In the genomic region with DNA sequence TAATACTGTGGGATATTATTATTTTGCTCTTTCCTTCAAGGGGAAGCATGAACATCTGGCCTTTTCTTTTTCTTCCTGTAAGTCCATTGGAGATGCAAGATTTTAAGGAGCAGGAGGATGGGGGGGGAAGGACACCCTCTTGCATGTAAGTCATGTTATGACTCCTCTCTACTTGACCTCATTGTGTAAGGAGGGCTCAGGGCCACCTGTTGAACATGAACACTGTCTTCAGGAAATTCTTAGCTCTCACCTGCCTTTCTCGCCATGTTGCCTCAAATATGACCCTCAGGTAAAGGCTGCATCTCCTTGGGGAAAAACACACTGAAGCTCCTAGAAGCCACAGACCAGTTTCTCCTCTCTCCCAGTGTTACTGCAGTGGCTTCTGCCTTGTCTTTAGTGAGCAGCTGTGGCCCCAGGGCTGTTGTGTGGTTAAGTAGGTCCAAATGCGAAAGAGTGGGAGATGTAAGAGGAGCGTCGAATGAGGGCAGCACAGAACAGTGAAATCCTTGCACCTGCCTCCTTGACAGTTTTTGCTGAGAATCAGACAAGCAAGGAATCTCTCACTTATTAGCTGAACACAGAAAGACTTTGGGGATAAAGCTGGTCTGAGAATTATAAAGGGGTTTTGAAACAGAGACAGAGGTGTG, we compare ENCODE assay signal across 39 cellular contexts. TPM values are rescaled to one million over a fixed set of nuclear protein-coding genes. Genes with fewer than 3 reads are reported as not detected.
A peak's percentile ranks its signal among the peaks of the same experiment; 100 is the strongest.
DNase-seq lines count a peak whose midpoint lies in the region; ATAC-seq, FAIRE-seq and TF ChIP-seq lines count a peak whose summit lies in the region.
"Had no signal": no experiment of that assay in that cellular context is flagged by ENCODE, and none has a peak within 500 bp of the region (broad histone marks: within the 10 kb centered on the region; RNA-seq: fewer than 3 reads in every experiment).

No MANE protein-coding gene starts in this region.

- 2% methylated on average over 4 of the region's 4 CpGs for WGBS in GM12878 (ENCODE audit: insufficient coverage, insufficient replicate concordance, low lambda C conversion rate, missing lambda C conversion rate)
- 92% methylated on average over 4 of the region's 4 CpGs for WGBS in esophagus muscularis mucosa

- CTCF ChIA-PET in GM12878 (lab: Yijun Ruan, JAX) = interaction anchor here (1.0 to 10.8 kb wide), 4 partner anchors 93 to 274 kb away, joined by 3 to 208 read pairs (median 6); no protein-coding TSS in a partner anchor

- no peak for TF ChIP-seq EP300 in GM12878 (IDR thresholded peaks at IDR 0.05; ENCODE audit: borderline replicate concordance in 1 of 2, control insufficient read depth in 1 of 2, low read depth in 2 of 2, low read length in 2 of 2)
- no peak for TF ChIP-seq EP300 in esophagus muscularis mucosa (IDR thresholded peaks at IDR 0.05)

- H3K79me2 ChIP-seq in GM12878 (ENCODE audit: control insufficient read depth, insufficient read depth, low read length) = no peaks in the 10 kb centered on the region

- no peaks in the 10 kb centered on the region for H4K20me1 ChIP-seq in GM12878 (ENCODE audit: control insufficient read depth, insufficient read depth)

- POLR2A ChIA-PET in GM12878 (lab: Charles Lee) = no interaction called here

- SMC1A ChIA-PET in GM12878 (lab: Charles Lee; ENCODE audit: uncharacterized antibody, unreplicated experiment) = interaction anchor here (0.6 to 1.8 kb wide), 4 partner anchors 10 to 273 kb away, joined by 3 to 7 read pairs (median 3); no protein-coding TSS in a partner anchor

- DNase-seq in D721Med (ENCODE audit: insufficient read length, low spot score) (no peak), NB4 (ENCODE audit: low read depth) (peak; percentile 1), GM12878 (ENCODE audit: low read depth, low spot score) (no peak), CD1c-positive myeloid dendritic cell (ENCODE audit: extremely low spot score) (no peak), esophagus muscularis mucosa (ENCODE audit: extremely low spot score) (no peak)
- DNase-seq: activated CD4-positive, alpha-beta T cell treated with anti-CD3 and anti-CD28 coated beads, Interleukin-2, amount 50 U/mL, for 4 hours; activated CD4-positive, CD25-positive, alpha-beta regulatory T cell; activated naive CD4-positive, alpha-beta T cell; activated naive CD8-positive, alpha-beta T cell treated with anti-CD3 and anti-CD28 coated beads, Interleukin-2, amount 50 U/mL, for 24 hours; activated T-cell treated with anti-CD3 and anti-CD28 coated beads, Interleukin-2, amount 50 U/mL, for 72 hours; AML-193; CD8-positive, alpha-beta memory T cell; colonic mucosa; effector CD8-positive, alpha-beta T cell; GOT3; immature natural killer cell; left cardiac atrium; natural killer cell; NCI-H1105 treated with DMSO at 0.1 percent for 48 hours; NCI-H187 treated with DMSO at 0.1 percent for 48 hours; NCI-H524 treated with DMSO at 0.1 percent for 48 hours; nucleus accumbens; stimulated activated CD4-positive, alpha-beta T cell treated with anti-CD3 and anti-CD28 coated beads, Interleukin-12 subunit alpha, Interleukin-12 subunit beta, amount 100 ng/mL, for 4 hours; stimulated activated CD4-positive, alpha-beta T cell treated with anti-CD3 and anti-CD28 coated beads, Interleukin-2, amount 100 ng/mL, for 48 hours had no signal

- BruUV-seq in GM12878 (replicated peaks; lab: Mats Ljungman, UMichigan) = no TSS peak

- no peak overlapping the region for H2AFZ ChIP-seq in GM12878 (ENCODE audit: control insufficient read depth, low read depth, low read length)

- H3K9ac ChIP-seq in GM12878 (ENCODE audit: control insufficient read depth, insufficient read depth, low read length) = no peak overlapping the region

- H3K4me1 ChIP-seq in GM12878 (ENCODE audit: control insufficient read depth, insufficient read depth, low read length) (no peaks in the 10 kb centered on the region), esophagus muscularis mucosa (peaks cover 0 to 7% (median 5%) of the 10 kb centered on the region in 4 donors)
- H3K4me1 ChIP-seq: colonic mucosa, prostate gland, tibial nerve had no signal

- in situ Hi-C loops in GM12878 (cut with MboI) = no loop called here

- intact Hi-C loops in GM12878 (cut with micrococcal nuclease; ENCODE audit: unreplicated experiment) (loop anchor here (2.0 kb wide), 1 partner anchor 56 kb away; no protein-coding TSS in a partner anchor), esophagus muscularis mucosa (cut with DNase I) (loop anchor here (5.0 to 10.0 kb wide), 2 partner anchors 56 to 178 kb away; no protein-coding TSS in a partner anchor)

- H3K4me3 ChIP-seq in NB4 (ENCODE audit: low read depth, low read length) = no peak overlapping the region
- no peak overlapping the region for H3K4me3 ChIP-seq in GM12878
- no peak overlapping the region for H3K4me3 ChIP-seq in esophagus muscularis mucosa
- H3K4me3 ChIP-seq: cardiac muscle cell, colonic mucosa, lung, prostate gland, SK-N-MC, tibial nerve had no signal

- H3K27me3 ChIP-seq in GM12878 (replicated peaks in 1 of 2; ENCODE audit: control insufficient read depth in 2 of 2, insufficient read depth in 2 of 2, low read length in 1 of 2) (peaks cover 0 to 8% of the 10 kb centered on the region in 2 experiments; a peak in 1 of 4 replicates), esophagus muscularis mucosa (no peaks in the 10 kb centered on the region)
- H3K27me3 ChIP-seq: colonic mucosa, tibial nerve had no signal

- FAIRE-seq in D721Med (lab: Jason Lieb, UNC) = no peak
- FAIRE-seq in GM12878 (lab: Jason Lieb, UNC) = no peak
- FAIRE-seq: astrocyte had no signal

- H3K9me3 ChIP-seq in GM12878 (replicated peaks; ENCODE audit: control insufficient read depth, insufficient read depth, low read length) = no peaks in the 10 kb centered on the region
- H3K9me3 ChIP-seq in esophagus muscularis mucosa = no peaks in the 10 kb centered on the region
- H3K9me3 ChIP-seq: colonic mucosa, prostate gland, tibial nerve had no signal

- TF ChIP-seq CTCF in D721Med (IDR thresholded peaks at IDR 0.05; ENCODE audit: insufficient read depth, missing control alignments) (peak; percentile 2), NB4 (IDR thresholded peaks at IDR 0.05; ENCODE audit: low read depth, low read length) (no peak), GM12878 (IDR thresholded peaks at IDR 0.05 in 2 of 3, conservative IDR thresholded peaks at IDR 0.05 in 1 of 3; ENCODE audit: control insufficient read depth in 2 of 3, extremely low read depth in 1 of 3, insufficient read depth in 1 of 3, low read depth in 3 of 3, low read length in 3 of 3) (peak in 1 of 3 experiments; percentile 23; a peak in 1 of 6 replicates), esophagus muscularis mucosa (IDR thresholded peaks at IDR 0.05) (no peak)

- H3K4me2 ChIP-seq in GM12878 (ENCODE audit: control insufficient read depth, insufficient read depth) = no peak overlapping the region

- TF ChIP-seq POLR2A in NB4 (IDR thresholded peaks at IDR 0.05; ENCODE audit: extremely low read depth, insufficient read length) (no peak), GM12878 (IDR thresholded peaks at IDR 0.05; ENCODE audit: low read depth, low read length) (no peak), esophagus muscularis mucosa (IDR thresholded peaks at IDR 0.05; ENCODE audit: low read depth) (no peak)

- TF ChIP-seq RAD21 in GM12878 (IDR thresholded peaks at IDR 0.05; ENCODE audit: insufficient read depth, low read depth, low read length) = peak; percentile 27; the same call in 1 of the 2 replicates

- ATAC-seq in GM19351 (IDR thresholded peaks at IDR 0.05; ENCODE audit: unreplicated experiment) = peak; percentile 54
- no peak for ATAC-seq in GM12878
- ATAC-seq in GM18520 (IDR thresholded peaks at IDR 0.05; ENCODE audit: unreplicated experiment) = no peak
- ATAC-seq in HG02973 (IDR thresholded peaks at IDR 0.05; ENCODE audit: unreplicated experiment) = no peak
- ATAC-seq: activated naive CD8-positive, alpha-beta T cell treated with anti-CD3 and anti-CD28 coated beads, Interleukin-2, amount 50 U/mL, for 24 hours; activated T-cell treated with anti-CD3 and anti-CD28 coated beads, Interleukin-2, amount 50 U/mL, for 72 hours; left cardiac atrium; natural killer cell; sciatic nerve had no signal

- RAD21 ChIA-PET in GM12878 (lab: Charles Lee; ENCODE audit: unreplicated experiment) = interaction anchor here (5.5 kb wide), 1 partner anchor 182 kb away, joined by 67 read pairs; no protein-coding TSS in a partner anchor

- no peaks in the 10 kb centered on the region for H3K36me3 ChIP-seq in GM12878 (ENCODE audit: control insufficient read depth in 2 of 2, insufficient read depth in 2 of 2, low read length in 1 of 2)
- H3K36me3 ChIP-seq in esophagus muscularis mucosa = no peaks in the 10 kb centered on the region
- H3K36me3 ChIP-seq: cardiac muscle cell, colonic mucosa, prostate gland, tibial nerve had no signal

- H3K27ac ChIP-seq in GM12878 (ENCODE audit: control insufficient read depth, insufficient read depth) = no peak overlapping the region
- H3K27ac ChIP-seq in esophagus muscularis mucosa (replicated peaks in 1 of 4) = no peak overlapping the region
- H3K27ac ChIP-seq: cardiac muscle cell, colonic mucosa, epithelial cell of prostate, prostate gland, RWPE1, SK-N-MC, tibial nerve had no signal

RNA-seq across cellular contexts. Expression of a gene that starts 1.3 kb away (rescaled TPM):
- total RNA-seq in GM12878 (2013; cell fraction: nucleolus; rRNA removed) = 0.06 and 0.07 TPM in 2 replicates
- total RNA-seq in GM12878 (2014; rRNA removed) = 0.11 TPM in 1 of 2 replicates, not detected in the other
- 0.04 TPM in 1 of 2 replicates, not detected in the other for total RNA-seq in GM12878 (2014; rRNA removed; fragmentation: Illumina TruSeq; extraction: Trizol)
- 0.05 TPM in 1 of 2 replicates, not detected in the other for total RNA-seq in GM12878 (2021)
- polyA plus RNA-seq in GM12878 (2011; ENCODE audit: low read depth) = 0.05 TPM
- polyA plus RNA-seq in GM12878 (2011; rRNA removed) = 0.03 and 0.08 TPM in 2 replicates
- polyA plus RNA-seq in GM12878 (2011; cell fraction: cytosol; rRNA removed) = under 0.01 TPM in 1 of 2 replicates, not detected in the other
- 0.03 and 0.18 TPM in 2 replicates for polyA plus RNA-seq in GM12878 (2011; cell fraction: nucleus; rRNA removed)
- polyA plus RNA-seq in GM12878 (2012) = 0.03 and 0.18 TPM in 2 replicates
- polyA plus RNA-seq in GM12878 (2014; fragmentation: Illumina TruSeq; extraction: Trizol) = 0.03 TPM in 1 of 2 replicates, not detected in the other
- polyA plus RNA-seq in GM12878 (2014; fragmentation: Nextera tagmentation; extraction: Ambion mirVana) = not detected
- polyA plus RNA-seq in GM12878 (2014; rRNA removed) = 0.01 TPM in 2 replicates
- under 1 TPM in 1 of 2 experiments, not detected in 1; 0.44 TPM for polyA plus RNA-seq in GM12878 (2016; fragmentation: Nextera tagmentation; extraction: Ambion mirVana)
- polyA minus RNA-seq in GM12878 (2011; rRNA and poly(A)+ RNA removed) = not detected in 2 replicates
- not detected in 2 replicates for polyA minus RNA-seq in GM12878 (2011; cell fraction: cytosol; rRNA and poly(A)+ RNA removed)
- polyA minus RNA-seq in GM12878 (2011; cell fraction: nucleus; rRNA and poly(A)+ RNA removed) = not detected in 2 replicates
- under 1 TPM; 0.33 to 0.80 (median 0.56) TPM for total RNA-seq in esophagus muscularis mucosa
- polyA plus RNA-seq: cardiac muscle cell had no signal

RNA-seq across cellular contexts. Expression of a gene that starts 27.8 kb away (rescaled TPM):
- not detected in 2 replicates for total RNA-seq in GM12878 (2013; cell fraction: nucleolus; rRNA removed)
- total RNA-seq in GM12878 (2014; rRNA removed) (0.60 TPM in 1 of 2 replicates, not detected in the other), GM12878 (2014; rRNA removed; fragmentation: Illumina TruSeq; extraction: Trizol) (0.36 and 0.46 TPM in 2 replicates), GM12878 (2021) (0.77 TPM in 1 of 2 replicates, not detected in the other), esophagus muscularis mucosa (10 to 100 TPM; 23.3 to 46.5 (median 26.1) TPM)
- polyA plus RNA-seq in GM12878 (2011; ENCODE audit: low read depth) = 4.5 TPM
- polyA plus RNA-seq in GM12878 (2011; rRNA removed) (1.0 and 2.5 TPM in 2 replicates), GM12878 (2014; fragmentation: Illumina TruSeq; extraction: Trizol) (0.43 and 0.48 TPM in 2 replicates), GM12878 (2014; fragmentation: Nextera tagmentation; extraction: Ambion mirVana) (under 1 TPM; 0.32 to 0.64 TPM), GM12878 (2014; rRNA removed) (0.60 TPM in 1 of 2 replicates, not detected in the other), GM12878 (2016; fragmentation: Nextera tagmentation; extraction: Ambion mirVana) (under 1 TPM; 0.63 to 0.80 TPM)
- polyA plus RNA-seq in GM12878 (2011; cell fraction: cytosol; rRNA removed) = 0.64 and 0.76 TPM in 2 replicates
- 0.41 and 0.43 TPM in 2 replicates for polyA plus RNA-seq in GM12878 (2011; cell fraction: nucleus; rRNA removed)
- 3.8 and 4.6 TPM in 2 replicates for polyA plus RNA-seq in GM12878 (2012)
- 0.62 TPM in 1 of 2 replicates, not detected in the other for polyA minus RNA-seq in GM12878 (2011; rRNA and poly(A)+ RNA removed)
- polyA minus RNA-seq in GM12878 (2011; cell fraction: cytosol; rRNA and poly(A)+ RNA removed) = not detected in 2 replicates
- not detected in 2 replicates for polyA minus RNA-seq in GM12878 (2011; cell fraction: nucleus; rRNA and poly(A)+ RNA removed)

RNA-seq across cellular contexts. Expression of a gene that starts 31.5 kb away (rescaled TPM):
- not detected in 2 replicates for total RNA-seq in GM12878 (2013; cell fraction: nucleolus; rRNA removed)
- total RNA-seq in GM12878 (2014; rRNA removed) = not detected in 2 replicates
- not detected in 2 replicates for total RNA-seq in GM12878 (2014; rRNA removed; fragmentation: Illumina TruSeq; extraction: Trizol)
- not detected in 2 replicates for total RNA-seq in GM12878 (2021)
- not detected for polyA plus RNA-seq in GM12878 (2011; ENCODE audit: low read depth)
- not detected in 2 replicates for polyA plus RNA-seq in GM12878 (2011; rRNA removed)
- not detected in 2 replicates for polyA plus RNA-seq in GM12878 (2011; cell fraction: cytosol; rRNA removed)
- polyA plus RNA-seq in GM12878 (2011; cell fraction: nucleus; rRNA removed) = not detected in 2 replicates
- polyA plus RNA-seq in GM12878 (2012) = not detected in 2 replicates
- polyA plus RNA-seq in GM12878 (2014; fragmentation: Illumina TruSeq; extraction: Trizol) = not detected in 2 replicates
- polyA plus RNA-seq in GM12878 (2014; fragmentation: Nextera tagmentation; extraction: Ambion mirVana) = not detected
- polyA plus RNA-seq in GM12878 (2014; rRNA removed) = not detected in 2 replicates
- polyA plus RNA-seq in GM12878 (2016; fragmentation: Nextera tagmentation; extraction: Ambion mirVana) = not detected
- not detected in 2 replicates for polyA minus RNA-seq in GM12878 (2011; rRNA and poly(A)+ RNA removed)
- not detected in 2 replicates for polyA minus RNA-seq in GM12878 (2011; cell fraction: cytosol; rRNA and poly(A)+ RNA removed)
- not detected in 2 replicates for polyA minus RNA-seq in GM12878 (2011; cell fraction: nucleus; rRNA and poly(A)+ RNA removed)
- not detected for total RNA-seq in esophagus muscularis mucosa
- total RNA-seq: A673; activated T-cell treated with anti-CD3 and anti-CD28 coated beads, Interleukin-2, amount 50 U/mL, for 72 hours; astrocyte; cardiac muscle cell; CD8-positive, alpha-beta memory T cell; colonic mucosa; left cardiac atrium; lung; mononuclear cell; natural killer cell; prostate gland; sciatic nerve; T-helper 1 cell treated with Interleukin-12 subunit alpha and Interleukin-12 subunit beta and Interleukin-4 antibody, amounts not matched to agents 30 ng/mL and 1 ng/mL, for 36 hours; tibial nerve had no signal
- polyA plus RNA-seq: CD8-positive, alpha-beta memory T cell; immature natural killer cell; lung had no signal

RNA-seq across cellular contexts. Expression of a gene that starts 56.5 kb away (rescaled TPM):
- total RNA-seq in GM12878 (2013; cell fraction: nucleolus; rRNA removed) = 25.0 and 27.0 TPM in 2 replicates
- total RNA-seq in GM12878 (2014; rRNA removed) = 6.3 and 7.5 TPM in 2 replicates
- total RNA-seq in GM12878 (2014; rRNA removed; fragmentation: Illumina TruSeq; extraction: Trizol) = 4.8 and 6.9 TPM in 2 replicates
- total RNA-seq in GM12878 (2021) = 6.7 and 7.1 TPM in 2 replicates
- polyA plus RNA-seq in GM12878 (2011; ENCODE audit: low read depth) = 4.5 TPM
- polyA plus RNA-seq in GM12878 (2011; rRNA removed) = 10.9 and 11.7 TPM in 2 replicates
- 5.9 and 7.5 TPM in 2 replicates for polyA plus RNA-seq in GM12878 (2011; cell fraction: cytosol; rRNA removed)
- 8.3 and 12.0 TPM in 2 replicates for polyA plus RNA-seq in GM12878 (2011; cell fraction: nucleus; rRNA removed)
- polyA plus RNA-seq in GM12878 (2012) = 4.3 and 4.5 TPM in 2 replicates
- 5.3 and 6.8 TPM in 2 replicates for polyA plus RNA-seq in GM12878 (2014; fragmentation: Illumina TruSeq; extraction: Trizol)
- polyA plus RNA-seq in GM12878 (2014; fragmentation: Nextera tagmentation; extraction: Ambion mirVana) = 1 to 10 TPM; 1.4 to 2.6 TPM
- polyA plus RNA-seq in GM12878 (2014; rRNA removed) = 3.4 and 4.4 TPM in 2 replicates
- 10 to 100 TPM in 1 of 2 experiments, 1 to 10 TPM in 1; 8.3 to 10.5 TPM for polyA plus RNA-seq in GM12878 (2016; fragmentation: Nextera tagmentation; extraction: Ambion mirVana)
- 9.5 and 13.5 TPM in 2 replicates for polyA minus RNA-seq in GM12878 (2011; rRNA and poly(A)+ RNA removed)
- polyA minus RNA-seq in GM12878 (2011; cell fraction: cytosol; rRNA and poly(A)+ RNA removed) = 3.2 and 4.7 TPM in 2 replicates
- polyA minus RNA-seq in GM12878 (2011; cell fraction: nucleus; rRNA and poly(A)+ RNA removed) = 8.2 and 10.5 TPM in 2 replicates
- 10 to 100 TPM; 10.3 to 16.4 (median 12.8) TPM for total RNA-seq in esophagus muscularis mucosa

Comparison
In these comparisons a context has a peak if more than half of its experiments do, and no peak if none do; other contexts are left out.
1. RNA of a gene that starts 27.8 kb away (total RNA-seq): 23.3 to 46.5 TPM in esophagus muscularis mucosa; 0.36 to 0.77 TPM in GM12878; every median in the first group is over 10 times any median in the second.